ENCODE assay signal across 1 cellular context in genomic region chr6:20182926-20183521, GRCh38.
TF ChIP-seq lines count a peak whose summit lies in the region.

No MANE protein-coding gene starts in this region.

TF ChIP-seq in HEK293, 187 proteins besides CTCF, POLR2A, EP300 and RAD21 (continued from another document):
- TF ChIP-seq PRDM6 (tag by site-specific recombination; IDR thresholded peaks at IDR 0.05) (0 out of 2 replicates have a peak, but pooled peaks have one; percentile 18), ZSCAN18 (tag by site-specific recombination; IDR thresholded peaks at IDR 0.05) (no peak), SCRT1 (tag by site-specific recombination; IDR thresholded peaks at IDR 0.05; ENCODE audit: borderline replicate concordance) (peak; percentile 64; the same call in 1 of the 2 replicates), ZNF175 (tag by site-specific recombination; IDR thresholded peaks at IDR 0.05) (no peak), ZNF341 (tag by site-specific recombination; IDR thresholded peaks at IDR 0.05; ENCODE audit: low read depth) (no peak), ZBTB20 (tag by site-specific recombination; IDR thresholded peaks at IDR 0.05) (no peak), ZNF623 (tag by site-specific recombination; IDR thresholded peaks at IDR 0.05) (no peak)
